In genomic region chr3:14943042-14943441, GRCh38 we compare ENCODE assay signal across 24 cellular contexts. TPM values are rescaled to one million over a fixed set of nuclear protein-coding genes. Genes with fewer than 3 reads are reported as not detected.
DNase-seq lines count a peak whose midpoint lies in the region; ATAC-seq and TF ChIP-seq lines count a peak whose summit lies in the region.
"Had no signal": no experiment of that assay in that cellular context is flagged by ENCODE, and none has a peak within 500 bp of the region (broad histone marks: within the 10 kb centered on the region; RNA-seq: fewer than 3 reads in every experiment).

No MANE protein-coding gene starts in this region.

- H3K14ac ChIP-seq in H9 (ENCODE audit: insufficient read depth, low read length): no peak overlapping the region

- no peak overlapping the region for H4K5ac ChIP-seq in H9 (ENCODE audit: insufficient read length, low read depth, low read length)

- POLR2A ChIA-PET in A673 (lab: Charles Lee; ENCODE audit: low non-redundant PET): no interaction called here

- intact Hi-C loops in body of pancreas (cut with DNase I) (no loop called here), A673 (cut with micrococcal nuclease; ENCODE audit: unreplicated experiment) (loop anchor here (10.0 kb wide), 1 partner anchor 768 kb away; the partner anchor contains the start of genes LSM3 and XPC)

- H3T11ph ChIP-seq in H9 (ENCODE audit: low read length): no peak overlapping the region

- H3K9ac ChIP-seq in H9 (ENCODE audit: extremely low read depth, insufficient read length, low read length): no peak overlapping the region

- no peak overlapping the region for H3K4me3 Mint-ChIP-seq in H9
- H3K4me3 Mint-ChIP-seq in progenitor cell of endocrine pancreas (ENCODE audit: low read depth): peak overlapping the region; percentile 52
- H3K4me3 Mint-ChIP-seq: mesothelial cell of epicardium had no signal

- no peak overlapping the region for H2AK5ac ChIP-seq in H9 (ENCODE audit: insufficient read length, low read length)

- no peak overlapping the region for H3K4me2 ChIP-seq in H9 (ENCODE audit: insufficient read depth, insufficient read length, low read length)

- no peak overlapping the region for H2AFZ ChIP-seq in H9 (ENCODE audit: low read length)

- H3K4me3 ChIP-seq in body of pancreas (no peak overlapping the region), A673 (ENCODE audit: low read depth, low read length, poor library complexity, severe bottlenecking) (no peak overlapping the region)
- H3K4me3 ChIP-seq: prostate gland had no signal

- H4K8ac ChIP-seq in H9 (replicated peaks; ENCODE audit: insufficient read length, low read depth, low read length): no peak overlapping the region

- CTCF ChIA-PET in A673 (lab: Charles Lee): no interaction called here

- no peak overlapping the region for H2BK5ac ChIP-seq in H9 (ENCODE audit: insufficient read length, low read length)

- TF ChIP-seq CTCF in H9 (conservative IDR thresholded peaks at IDR 0.05) (no peak; the same call in 2 of the 3 replicates), body of pancreas (IDR thresholded peaks at IDR 0.05) (no peak), progenitor cell of endocrine pancreas (IDR thresholded peaks at IDR 0.05; ENCODE audit: unreplicated experiment) (peak; percentile 37), A673 (conservative IDR thresholded peaks at IDR 0.05; ENCODE audit: low read depth, low read length) (no peak)

- H2BK15ac ChIP-seq in H9 (ENCODE audit: low read depth, low read length): no peak overlapping the region

- no peaks in the 10 kb centered on the region for H3K36me3 ChIP-seq in body of pancreas (replicated peaks in 1 of 2; ENCODE audit: insufficient read depth in 1 of 2, low read depth in 2 of 2)
- H3K36me3 ChIP-seq in A673 (ENCODE audit: insufficient read depth, low read length, poor library complexity, severe bottlenecking): peaks cover 32% of the 10 kb centered on the region

- no peaks in the 10 kb centered on the region for H3K4me1 ChIP-seq in H9 (ENCODE audit: insufficient read depth, low read length)
- H3K4me1 ChIP-seq in body of pancreas: peaks cover 43% of the 10 kb centered on the region
- peaks cover 8% of the 10 kb centered on the region for H3K4me1 ChIP-seq in A673 (ENCODE audit: insufficient read depth, low read length, poor library complexity, severe bottlenecking)
- H3K4me1 ChIP-seq: prostate gland had no signal

- TF ChIP-seq POLR2A in body of pancreas (IDR thresholded peaks at IDR 0.05): no peak

- H3K27ac ChIP-seq in H9 (ENCODE audit: insufficient read length, low read depth, low read length) (no peak overlapping the region), body of pancreas (peak overlapping the region in 3 of 4 donors; percentile 43 to 64 (median 59)), A673 (ENCODE audit: low read depth, low read length, poor library complexity, severe bottlenecking) (no peak overlapping the region)
- H3K27ac ChIP-seq: prostate gland had no signal

- no peak for DNase-seq in H9
- no peak for DNase-seq in body of pancreas
- DNase-seq in progenitor cell of endocrine pancreas (ENCODE audit: low spot score, unreplicated experiment): no peak
- DNase-seq in A673 (ENCODE audit: low spot score): no peak
- no peak for DNase-seq in activated CD4-positive, alpha-beta T cell treated with anti-CD3 and anti-CD28 coated beads for 48 hours
- no peak for DNase-seq in NCI-H2107 treated with DMSO at 0.1 percent for 48 hours (lab: John Stamatoyannopoulos, UW; ENCODE audit: unreplicated experiment)
- DNase-seq: activated CD4-positive, alpha-beta T cell treated with anti-CD3 and anti-CD28 coated beads, Interleukin-2, amount 50 U/mL, for 1 hour; activated CD8-positive, alpha-beta memory T cell treated with anti-CD3 and anti-CD28 coated beads, Interleukin-2, amount 50 U/mL, for 4 hours; activated gamma-delta T cell; amniotic stem cell; caudate nucleus; DMS79; erythroblast; foreskin melanocyte; left cardiac atrium; NCI-H1417 treated with DMSO at 0.1 percent for 48 hours; NCI-H774; OCI-M1; Right ventricle myocardium superior; substantia nigra had no signal

- H2BK120ac ChIP-seq in H9 (ENCODE audit: low read depth, low read length, poor library complexity, severe bottlenecking): no peak overlapping the region

- no peak overlapping the region for H4K91ac ChIP-seq in H9 (ENCODE audit: insufficient read length, low read depth, low read length)

- no peak overlapping the region for H3K23ac ChIP-seq in H9 (ENCODE audit: insufficient read length, low read depth, low read length)

- H2BK12ac ChIP-seq in H9 (ENCODE audit: insufficient read length, low read depth, low read length): no peak overlapping the region

- H3K27ac Mint-ChIP-seq in H9: peak overlapping the region in 2 of 3 experiments; percentile 19 to 65; a peak in 1 of 7 replicates
- peak overlapping the region; percentile 53 for H3K27ac Mint-ChIP-seq in progenitor cell of endocrine pancreas
- H3K27ac Mint-ChIP-seq: mesothelial cell of epicardium had no signal

- H3K4ac ChIP-seq in H9 (ENCODE audit: low read depth, low read length): no peak overlapping the region

- H3K4me1 Mint-ChIP-seq in H9: peaks cover 25 to 27% of the 10 kb centered on the region in 2 experiments
- peaks cover 46% of the 10 kb centered on the region for H3K4me1 Mint-ChIP-seq in progenitor cell of endocrine pancreas (ENCODE audit: low read depth)

- H3K23me2 ChIP-seq in H9 (ENCODE audit: insufficient read length, low read depth, low read length, poor library complexity, severe bottlenecking): no peaks in the 10 kb centered on the region

- H3K27me3 Mint-ChIP-seq in H9 (ENCODE audit: low read depth): no peaks in the 10 kb centered on the region
- no peaks in the 10 kb centered on the region for H3K27me3 Mint-ChIP-seq in progenitor cell of endocrine pancreas

- no peaks in the 10 kb centered on the region for H4K20me1 ChIP-seq in H9 (ENCODE audit: control insufficient read depth, insufficient read depth, insufficient read length)

- ATAC-seq in GM18861 (IDR thresholded peaks at IDR 0.05; ENCODE audit: unreplicated experiment) (peak; percentile 40), body of pancreas (no peak), HG03045 (IDR thresholded peaks at IDR 0.05; ENCODE audit: unreplicated experiment) (no peak)
- ATAC-seq: left cardiac atrium had no signal

- no peak overlapping the region for H3K56ac ChIP-seq in H9 (ENCODE audit: insufficient read length, low read depth, low read length)

- H2BK20ac ChIP-seq in H9 (ENCODE audit: low read depth, low read length, poor library complexity, severe bottlenecking): no peak overlapping the region

- no peak overlapping the region for H3K18ac ChIP-seq in H9 (ENCODE audit: insufficient read length, low read depth, low read length)

- H3K9me3 ChIP-seq in H9 (ENCODE audit: control insufficient read depth, low read depth, low read length): no peaks in the 10 kb centered on the region
- H3K9me3 ChIP-seq in body of pancreas: no peaks in the 10 kb centered on the region
- no peaks in the 10 kb centered on the region for H3K9me3 ChIP-seq in A673 (ENCODE audit: low read depth, low read length, poor library complexity, severe bottlenecking)
- H3K9me3 ChIP-seq: prostate gland had no signal

- H3K27me3 ChIP-seq in H9 (ENCODE audit: insufficient read depth, low read length) (no peaks in the 10 kb centered on the region), body of pancreas (no peaks in the 10 kb centered on the region), A673 (replicated peaks; ENCODE audit: insufficient read depth, low read depth, low read length, poor library complexity) (no peaks in the 10 kb centered on the region)

- peaks cover 5% of the 10 kb centered on the region for H3K79me1 ChIP-seq in H9 (ENCODE audit: insufficient read depth, low read depth, low read length, poor library complexity, severe bottlenecking)

- H3K9me3 Mint-ChIP-seq in H9 (no peaks in the 10 kb centered on the region), progenitor cell of endocrine pancreas (ENCODE audit: low read depth) (no peaks in the 10 kb centered on the region)
- H3K9me3 Mint-ChIP-seq: mesothelial cell of epicardium had no signal

- H3K36me3 Mint-ChIP-seq in H9 (ENCODE audit: insufficient read depth in 1 of 3, low read depth in 3 of 3) (peaks cover 11 to 35% (median 30%) of the 10 kb centered on the region in 3 experiments; a peak in 5 of 7 replicates), progenitor cell of endocrine pancreas (ENCODE audit: insufficient read depth) (peaks cover 9% of the 10 kb centered on the region)

- BruUV-seq in A673 (replicated peaks; lab: Mats Ljungman, UMichigan): no TSS peak

- peaks cover 15% of the 10 kb centered on the region; the same call in 1 of the 2 replicates for H3K79me2 ChIP-seq in H9 (ENCODE audit: insufficient read depth, low read length)

RNA-seq across cellular contexts. Expression of gene NR2C2, which starts 4.3 kb away (rescaled TPM):
- total RNA-seq in H9 (2021) (38.2 and 38.5 TPM in 2 replicates), body of pancreas (10 to 100 TPM; 16.9 to 22.1 TPM), progenitor cell of endocrine pancreas (56.0 and 58.8 TPM in 2 replicates), A673 (2021) (56.5 and 56.8 TPM in 2 replicates)

Comparison
In these comparisons a context has a peak if more than half of its experiments do, and no peak if none do; other contexts are left out.
1. H3K27ac ChIP-seq: peak in body of pancreas (3 of 4); none in H9 (single experiment) and A673 (single experiment).